Comparison of ENCODE assay signal across 15 cellular contexts in genomic region chr4:55303818-55304217, GRCh38. TPM values are rescaled to one million over a fixed set of nuclear protein-coding genes. Genes with fewer than 3 reads are reported as not detected.
DNase-seq lines count a peak whose midpoint lies in the region; ATAC-seq, FAIRE-seq and TF ChIP-seq lines count a peak whose summit lies in the region.
"Had no signal": no experiment of that assay in that cellular context is flagged by ENCODE, and none has a peak within 500 bp of the region (broad histone marks: within the 10 kb centered on the region; RNA-seq: fewer than 3 reads in every experiment).

No MANE protein-coding gene starts in this region.

- H3K9me3 ChIP-seq in upper lobe of left lung, result no peaks in the 10 kb centered on the region
- H3K9me3 ChIP-seq: testis had no signal

- ATAC-seq in upper lobe of left lung (ENCODE audit: low FRiP score in 2 of 2) (peak; percentile 40 to 95), HG03460 (IDR thresholded peaks at IDR 0.05; ENCODE audit: unreplicated experiment) (no peak)
- ATAC-seq: T-cell had no signal

- H3K4me3 ChIP-seq in bronchial epithelial cell (ENCODE audit: low read depth, low read length), result no peak overlapping the region
- H3K4me3 ChIP-seq in upper lobe of left lung, result no peak overlapping the region
- H3K4me3 ChIP-seq: testis had no signal

- no peak for TF ChIP-seq POLR2A in upper lobe of left lung (IDR thresholded peaks at IDR 0.05)

- H3K36me3 ChIP-seq in bronchial epithelial cell (ENCODE audit: control insufficient read depth, insufficient read depth, low read length), result no peaks in the 10 kb centered on the region
- no peaks in the 10 kb centered on the region for H3K36me3 ChIP-seq in upper lobe of left lung

- no peak for TF ChIP-seq EP300 in upper lobe of left lung (IDR thresholded peaks at IDR 0.05)

- peak; percentile 73 to 85 for DNase-seq in Kasumi-1 (lab: John Stamatoyannopoulos, UW)
- DNase-seq in bronchial epithelial cell (ENCODE audit: low read depth), result peak; percentile 96
- DNase-seq in iris pigment epithelial cell (ENCODE audit: low read depth), result peak; percentile 83
- DNase-seq in upper lobe of left lung, result no peak
- no peak for DNase-seq in NCI-H2227 (lab: John Stamatoyannopoulos, UW; ENCODE audit: unreplicated experiment)
- DNase-seq in stimulated activated CD4-positive, alpha-beta T cell treated with anti-CD3 and anti-CD28 coated beads, Interleukin-4, amount 100 ng/mL, for 24 hours, result no peak
- DNase-seq: activated CD4-positive, alpha-beta T cell treated with anti-CD3 and anti-CD28 coated beads, Interleukin-2, amount 50 U/mL, for 4 hours; activated naive CD4-positive, alpha-beta T cell treated with anti-CD3 and anti-CD28 coated beads, Interleukin-2, amount 10 ng/mL, durations not matched to agents 7 days and 5 days; DMS79 treated with DMSO at 0.1 percent for 48 hours; immature natural killer cell; NCI-H748 treated with DMSO at 0.1 percent for 48 hours; nucleus accumbens; T-cell; testis had no signal

- 29 to 38% methylated on average over 3 of the region's 3 CpGs for WGBS in upper lobe of left lung, 2 donors

- H3K27ac ChIP-seq in upper lobe of left lung, result peak overlapping the region in 1 of 4 donors; percentile 48
- H3K27ac ChIP-seq: testis had no signal

- H3K27me3 ChIP-seq in bronchial epithelial cell (ENCODE audit: control insufficient read depth, insufficient read depth, low read length) (no peaks in the 10 kb centered on the region), upper lobe of left lung (no peaks in the 10 kb centered on the region)
- H3K27me3 ChIP-seq: testis had no signal

- no peak for TF ChIP-seq CTCF in bronchial epithelial cell (IDR thresholded peaks at IDR 0.05; ENCODE audit: insufficient read depth, low read length, severe bottlenecking)
- no peak for TF ChIP-seq CTCF in upper lobe of left lung (IDR thresholded peaks at IDR 0.05)

- FAIRE-seq in bronchial epithelial cell (lab: Jason Lieb, UNC), result no peak

- peaks cover 3 to 11% (median 9%) of the 10 kb centered on the region in 4 donors for H3K4me1 ChIP-seq in upper lobe of left lung
- H3K4me1 ChIP-seq: testis had no signal

RNA-seq across cellular contexts. Expression of gene SRD5A3, which starts 42.2 kb away (rescaled TPM):
- total RNA-seq in bronchial epithelial cell, result 5.5 and 19.5 TPM in 2 replicates
- total RNA-seq in upper lobe of left lung, result 10 to 100 TPM in 4 of 6 donors, 1 to 10 TPM in 2; 7.2 to 21.4 (median 13.0) TPM

Comparison
In these comparisons a context has a peak if more than half of its experiments do, and no peak if none do; other contexts are left out.
1. DNase-seq: peak in Kasumi-1 (2 of 2), bronchial epithelial cell (single experiment) and iris pigment epithelial cell (single experiment); none in upper lobe of left lung (0 of 2), NCI-H2227 (single experiment) and stimulated activated CD4-positive, alpha-beta T cell treated with anti-CD3 and anti-CD28 coated beads, Interleukin-4, amount 100 ng/mL, for 24 hours (single experiment).